Comparison of ENCODE assay signal across 1 cellular context in the genomic region with DNA sequence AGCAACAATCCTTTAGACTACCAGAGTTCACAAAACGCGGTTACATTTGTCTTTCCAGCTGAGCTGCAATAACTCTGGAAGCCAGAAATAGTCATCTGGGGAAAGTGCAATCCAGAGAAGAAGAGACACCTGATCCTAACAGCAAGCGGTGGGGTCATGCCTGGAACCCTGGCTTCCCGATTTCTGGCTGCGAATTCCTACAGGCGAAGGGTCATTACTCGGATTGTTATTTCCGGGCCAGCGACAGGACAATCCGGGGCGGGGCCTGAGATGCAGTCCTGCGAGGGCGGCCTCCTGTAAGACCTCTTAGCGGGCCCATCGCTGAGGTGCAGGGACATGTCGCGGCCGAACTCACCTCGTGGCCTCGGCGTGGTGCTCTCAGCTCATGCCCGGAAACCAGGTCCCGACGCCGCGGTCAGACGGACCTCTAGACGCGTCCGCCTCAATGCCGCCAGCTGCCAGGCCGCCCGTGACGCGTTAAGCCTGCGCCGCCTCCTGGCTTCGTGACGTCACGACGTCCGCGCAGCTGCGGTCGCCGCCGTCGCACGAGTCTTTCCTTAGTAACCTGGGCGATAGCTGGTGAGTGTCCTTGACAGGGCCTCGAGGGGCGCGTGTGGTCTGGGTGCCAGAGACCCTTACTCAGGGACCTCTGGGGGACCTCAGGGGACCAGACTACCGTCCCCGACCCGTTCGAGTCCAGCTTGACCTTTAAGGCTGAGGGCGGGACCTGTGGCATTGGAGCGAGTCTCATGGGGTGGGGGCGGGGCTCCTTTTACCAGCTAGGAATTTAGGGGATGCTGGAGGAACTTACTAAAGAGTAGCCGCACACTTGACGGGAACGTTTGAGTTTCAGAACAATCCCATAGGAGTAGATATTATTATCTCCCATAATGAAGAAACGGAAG.
TF ChIP-seq lines count a peak whose summit lies in the region.

A gene with protein sequence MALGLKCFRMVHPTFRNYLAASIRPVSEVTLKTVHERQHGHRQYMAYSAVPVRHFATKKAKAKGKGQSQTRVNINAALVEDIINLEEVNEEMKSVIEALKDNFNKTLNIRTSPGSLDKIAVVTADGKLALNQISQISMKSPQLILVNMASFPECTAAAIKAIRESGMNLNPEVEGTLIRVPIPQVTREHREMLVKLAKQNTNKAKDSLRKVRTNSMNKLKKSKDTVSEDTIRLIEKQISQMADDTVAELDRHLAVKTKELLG (plus strand): TSS at position 523 of the 905 bp plus-strand sequence. CDS start 6,010 bp downstream, outside the sequence.
A gene with protein sequence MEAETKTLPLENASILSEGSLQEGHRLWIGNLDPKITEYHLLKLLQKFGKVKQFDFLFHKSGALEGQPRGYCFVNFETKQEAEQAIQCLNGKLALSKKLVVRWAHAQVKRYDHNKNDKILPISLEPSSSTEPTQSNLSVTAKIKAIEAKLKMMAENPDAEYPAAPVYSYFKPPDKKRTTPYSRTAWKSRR (minus strand): TSS at position 481 of the 905 bp plus-strand sequence. CDS start 3,348 bp downstream, outside the sequence.

TF ChIP-seq in GM12878, 131 proteins besides CTCF, POLR2A, EP300 and RAD21 (continued from another document and continues in another):
- TF ChIP-seq, protein P1, sequence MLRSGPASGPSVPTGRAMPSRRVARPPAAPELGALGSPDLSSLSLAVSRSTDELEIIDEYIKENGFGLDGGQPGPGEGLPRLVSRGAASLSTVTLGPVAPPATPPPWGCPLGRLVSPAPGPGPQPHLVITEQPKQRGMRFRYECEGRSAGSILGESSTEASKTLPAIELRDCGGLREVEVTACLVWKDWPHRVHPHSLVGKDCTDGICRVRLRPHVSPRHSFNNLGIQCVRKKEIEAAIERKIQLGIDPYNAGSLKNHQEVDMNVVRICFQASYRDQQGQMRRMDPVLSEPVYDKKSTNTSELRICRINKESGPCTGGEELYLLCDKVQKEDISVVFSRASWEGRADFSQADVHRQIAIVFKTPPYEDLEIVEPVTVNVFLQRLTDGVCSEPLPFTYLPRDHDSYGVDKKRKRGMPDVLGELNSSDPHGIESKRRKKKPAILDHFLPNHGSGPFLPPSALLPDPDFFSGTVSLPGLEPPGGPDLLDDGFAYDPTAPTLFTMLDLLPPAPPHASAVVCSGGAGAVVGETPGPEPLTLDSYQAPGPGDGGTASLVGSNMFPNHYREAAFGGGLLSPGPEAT (IDR thresholded peaks at IDR 0.05; ENCODE audit: low read depth), result peak; percentile 57; the same call in 1 of the 2 replicates
- TF ChIP-seq, protein P2, sequence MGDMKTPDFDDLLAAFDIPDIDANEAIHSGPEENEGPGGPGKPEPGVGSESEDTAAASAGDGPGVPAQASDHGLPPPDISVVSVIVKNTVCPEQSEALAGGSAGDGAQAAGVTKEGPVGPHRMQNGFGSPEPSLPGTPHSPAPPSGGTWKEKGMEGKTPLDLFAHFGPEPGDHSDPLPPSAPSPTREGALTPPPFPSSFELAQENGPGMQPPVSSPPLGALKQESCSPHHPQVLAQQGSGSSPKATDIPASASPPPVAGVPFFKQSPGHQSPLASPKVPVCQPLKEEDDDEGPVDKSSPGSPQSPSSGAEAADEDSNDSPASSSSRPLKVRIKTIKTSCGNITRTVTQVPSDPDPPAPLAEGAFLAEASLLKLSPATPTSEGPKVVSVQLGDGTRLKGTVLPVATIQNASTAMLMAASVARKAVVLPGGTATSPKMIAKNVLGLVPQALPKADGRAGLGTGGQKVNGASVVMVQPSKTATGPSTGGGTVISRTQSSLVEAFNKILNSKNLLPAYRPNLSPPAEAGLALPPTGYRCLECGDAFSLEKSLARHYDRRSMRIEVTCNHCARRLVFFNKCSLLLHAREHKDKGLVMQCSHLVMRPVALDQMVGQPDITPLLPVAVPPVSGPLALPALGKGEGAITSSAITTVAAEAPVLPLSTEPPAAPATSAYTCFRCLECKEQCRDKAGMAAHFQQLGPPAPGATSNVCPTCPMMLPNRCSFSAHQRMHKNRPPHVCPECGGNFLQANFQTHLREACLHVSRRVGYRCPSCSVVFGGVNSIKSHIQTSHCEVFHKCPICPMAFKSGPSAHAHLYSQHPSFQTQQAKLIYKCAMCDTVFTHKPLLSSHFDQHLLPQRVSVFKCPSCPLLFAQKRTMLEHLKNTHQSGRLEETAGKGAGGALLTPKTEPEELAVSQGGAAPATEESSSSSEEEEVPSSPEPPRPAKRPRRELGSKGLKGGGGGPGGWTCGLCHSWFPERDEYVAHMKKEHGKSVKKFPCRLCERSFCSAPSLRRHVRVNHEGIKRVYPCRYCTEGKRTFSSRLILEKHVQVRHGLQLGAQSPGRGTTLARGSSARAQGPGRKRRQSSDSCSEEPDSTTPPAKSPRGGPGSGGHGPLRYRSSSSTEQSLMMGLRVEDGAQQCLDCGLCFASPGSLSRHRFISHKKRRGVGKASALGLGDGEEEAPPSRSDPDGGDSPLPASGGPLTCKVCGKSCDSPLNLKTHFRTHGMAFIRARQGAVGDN (IDR thresholded peaks at IDR 0.05), result peak; percentile 93
- no peak for TF ChIP-seq HDAC6 (IDR thresholded peaks at IDR 0.05; ENCODE audit: unreplicated experiment)
- TF ChIP-seq, protein P3, sequence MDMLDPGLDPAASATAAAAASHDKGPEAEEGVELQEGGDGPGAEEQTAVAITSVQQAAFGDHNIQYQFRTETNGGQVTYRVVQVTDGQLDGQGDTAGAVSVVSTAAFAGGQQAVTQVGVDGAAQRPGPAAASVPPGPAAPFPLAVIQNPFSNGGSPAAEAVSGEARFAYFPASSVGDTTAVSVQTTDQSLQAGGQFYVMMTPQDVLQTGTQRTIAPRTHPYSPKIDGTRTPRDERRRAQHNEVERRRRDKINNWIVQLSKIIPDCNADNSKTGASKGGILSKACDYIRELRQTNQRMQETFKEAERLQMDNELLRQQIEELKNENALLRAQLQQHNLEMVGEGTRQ (IDR thresholded peaks at IDR 0.05; ENCODE audit: borderline replicate concordance, low read depth, low read length), result no peak
- TF ChIP-seq EZH2 (IDR thresholded peaks at IDR 0.05; ENCODE audit: borderline replicate concordance, control insufficient read depth, low read depth, low read length), result no peak
- no peak for TF ChIP-seq RAD51 (IDR thresholded peaks at IDR 0.05)
- TF ChIP-seq, protein P4, sequence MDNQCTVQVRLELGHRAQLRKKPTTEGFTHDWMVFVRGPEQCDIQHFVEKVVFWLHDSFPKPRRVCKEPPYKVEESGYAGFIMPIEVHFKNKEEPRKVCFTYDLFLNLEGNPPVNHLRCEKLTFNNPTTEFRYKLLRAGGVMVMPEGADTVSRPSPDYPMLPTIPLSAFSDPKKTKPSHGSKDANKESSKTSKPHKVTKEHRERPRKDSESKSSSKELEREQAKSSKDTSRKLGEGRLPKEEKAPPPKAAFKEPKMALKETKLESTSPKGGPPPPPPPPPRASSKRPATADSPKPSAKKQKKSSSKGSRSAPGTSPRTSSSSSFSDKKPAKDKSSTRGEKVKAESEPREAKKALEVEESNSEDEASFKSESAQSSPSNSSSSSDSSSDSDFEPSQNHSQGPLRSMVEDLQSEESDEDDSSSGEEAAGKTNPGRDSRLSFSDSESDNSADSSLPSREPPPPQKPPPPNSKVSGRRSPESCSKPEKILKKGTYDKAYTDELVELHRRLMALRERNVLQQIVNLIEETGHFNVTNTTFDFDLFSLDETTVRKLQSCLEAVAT (IDR thresholded peaks at IDR 0.05), result 0 out of 2 replicates have a peak, but pooled peaks have one; percentile 15
- no peak for TF ChIP-seq HDAC2 (IDR thresholded peaks at IDR 0.05)
- peak; percentile 81 for TF ChIP-seq SIN3A (IDR thresholded peaks at IDR 0.05; ENCODE audit: low read depth, low read length)
- TF ChIP-seq KDM1A (IDR thresholded peaks at IDR 0.05; ENCODE audit: borderline replicate concordance), result no peak
- peak; percentile 69 for TF ChIP-seq HCFC1 (IDR thresholded peaks at IDR 0.05; ENCODE audit: low read length)
- TF ChIP-seq, protein P5, sequence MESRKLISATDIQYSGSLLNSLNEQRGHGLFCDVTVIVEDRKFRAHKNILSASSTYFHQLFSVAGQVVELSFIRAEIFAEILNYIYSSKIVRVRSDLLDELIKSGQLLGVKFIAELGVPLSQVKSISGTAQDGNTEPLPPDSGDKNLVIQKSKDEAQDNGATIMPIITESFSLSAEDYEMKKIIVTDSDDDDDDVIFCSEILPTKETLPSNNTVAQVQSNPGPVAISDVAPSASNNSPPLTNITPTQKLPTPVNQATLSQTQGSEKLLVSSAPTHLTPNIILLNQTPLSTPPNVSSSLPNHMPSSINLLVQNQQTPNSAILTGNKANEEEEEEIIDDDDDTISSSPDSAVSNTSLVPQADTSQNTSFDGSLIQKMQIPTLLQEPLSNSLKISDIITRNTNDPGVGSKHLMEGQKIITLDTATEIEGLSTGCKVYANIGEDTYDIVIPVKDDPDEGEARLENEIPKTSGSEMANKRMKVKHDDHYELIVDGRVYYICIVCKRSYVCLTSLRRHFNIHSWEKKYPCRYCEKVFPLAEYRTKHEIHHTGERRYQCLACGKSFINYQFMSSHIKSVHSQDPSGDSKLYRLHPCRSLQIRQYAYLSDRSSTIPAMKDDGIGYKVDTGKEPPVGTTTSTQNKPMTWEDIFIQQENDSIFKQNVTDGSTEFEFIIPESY (IDR thresholded peaks at IDR 0.05), result no peak
- no peak for TF ChIP-seq ZNF274 (IDR thresholded peaks at IDR 0.05; ENCODE audit: insufficient read depth, insufficient read length)
- no peak for TF ChIP-seq CEBPB (IDR thresholded peaks at IDR 0.05; ENCODE audit: borderline replicate concordance in 1 of 2, low read depth in 2 of 2, low read length in 2 of 2)
- TF ChIP-seq DPF2 (IDR thresholded peaks at IDR 0.05), result peak; percentile 77
- TF ChIP-seq ZSCAN29 (IDR thresholded peaks at IDR 0.05), result peak; percentile 78; the same call in 1 of the 2 replicates
- TF ChIP-seq ASH2L (IDR thresholded peaks at IDR 0.05; ENCODE audit: borderline replicate concordance, low read depth), result no peak
- TF ChIP-seq, protein P6, sequence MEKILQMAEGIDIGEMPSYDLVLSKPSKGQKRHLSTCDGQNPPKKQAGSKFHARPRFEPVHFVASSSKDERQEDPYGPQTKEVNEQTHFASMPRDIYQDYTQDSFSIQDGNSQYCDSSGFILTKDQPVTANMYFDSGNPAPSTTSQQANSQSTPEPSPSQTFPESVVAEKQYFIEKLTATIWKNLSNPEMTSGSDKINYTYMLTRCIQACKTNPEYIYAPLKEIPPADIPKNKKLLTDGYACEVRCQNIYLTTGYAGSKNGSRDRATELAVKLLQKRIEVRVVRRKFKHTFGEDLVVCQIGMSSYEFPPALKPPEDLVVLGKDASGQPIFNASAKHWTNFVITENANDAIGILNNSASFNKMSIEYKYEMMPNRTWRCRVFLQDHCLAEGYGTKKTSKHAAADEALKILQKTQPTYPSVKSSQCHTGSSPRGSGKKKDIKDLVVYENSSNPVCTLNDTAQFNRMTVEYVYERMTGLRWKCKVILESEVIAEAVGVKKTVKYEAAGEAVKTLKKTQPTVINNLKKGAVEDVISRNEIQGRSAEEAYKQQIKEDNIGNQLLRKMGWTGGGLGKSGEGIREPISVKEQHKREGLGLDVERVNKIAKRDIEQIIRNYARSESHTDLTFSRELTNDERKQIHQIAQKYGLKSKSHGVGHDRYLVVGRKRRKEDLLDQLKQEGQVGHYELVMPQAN (conservative IDR thresholded peaks at IDR 0.05), result peak; percentile 93
- TF ChIP-seq PML (IDR thresholded peaks at IDR 0.05; ENCODE audit: low read length), result peak; percentile 80; the same call in 1 of the 2 replicates
- TF ChIP-seq, protein P7, sequence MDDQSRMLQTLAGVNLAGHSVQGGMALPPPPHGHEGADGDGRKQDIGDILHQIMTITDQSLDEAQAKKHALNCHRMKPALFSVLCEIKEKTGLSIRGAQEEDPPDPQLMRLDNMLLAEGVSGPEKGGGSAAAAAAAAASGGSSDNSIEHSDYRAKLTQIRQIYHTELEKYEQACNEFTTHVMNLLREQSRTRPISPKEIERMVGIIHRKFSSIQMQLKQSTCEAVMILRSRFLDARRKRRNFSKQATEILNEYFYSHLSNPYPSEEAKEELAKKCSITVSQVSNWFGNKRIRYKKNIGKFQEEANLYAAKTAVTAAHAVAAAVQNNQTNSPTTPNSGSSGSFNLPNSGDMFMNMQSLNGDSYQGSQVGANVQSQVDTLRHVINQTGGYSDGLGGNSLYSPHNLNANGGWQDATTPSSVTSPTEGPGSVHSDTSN (IDR thresholded peaks at IDR 0.05; ENCODE audit: insufficient replicate concordance, low read depth, low read length), result peak; percentile 28
- TF ChIP-seq, protein P8, sequence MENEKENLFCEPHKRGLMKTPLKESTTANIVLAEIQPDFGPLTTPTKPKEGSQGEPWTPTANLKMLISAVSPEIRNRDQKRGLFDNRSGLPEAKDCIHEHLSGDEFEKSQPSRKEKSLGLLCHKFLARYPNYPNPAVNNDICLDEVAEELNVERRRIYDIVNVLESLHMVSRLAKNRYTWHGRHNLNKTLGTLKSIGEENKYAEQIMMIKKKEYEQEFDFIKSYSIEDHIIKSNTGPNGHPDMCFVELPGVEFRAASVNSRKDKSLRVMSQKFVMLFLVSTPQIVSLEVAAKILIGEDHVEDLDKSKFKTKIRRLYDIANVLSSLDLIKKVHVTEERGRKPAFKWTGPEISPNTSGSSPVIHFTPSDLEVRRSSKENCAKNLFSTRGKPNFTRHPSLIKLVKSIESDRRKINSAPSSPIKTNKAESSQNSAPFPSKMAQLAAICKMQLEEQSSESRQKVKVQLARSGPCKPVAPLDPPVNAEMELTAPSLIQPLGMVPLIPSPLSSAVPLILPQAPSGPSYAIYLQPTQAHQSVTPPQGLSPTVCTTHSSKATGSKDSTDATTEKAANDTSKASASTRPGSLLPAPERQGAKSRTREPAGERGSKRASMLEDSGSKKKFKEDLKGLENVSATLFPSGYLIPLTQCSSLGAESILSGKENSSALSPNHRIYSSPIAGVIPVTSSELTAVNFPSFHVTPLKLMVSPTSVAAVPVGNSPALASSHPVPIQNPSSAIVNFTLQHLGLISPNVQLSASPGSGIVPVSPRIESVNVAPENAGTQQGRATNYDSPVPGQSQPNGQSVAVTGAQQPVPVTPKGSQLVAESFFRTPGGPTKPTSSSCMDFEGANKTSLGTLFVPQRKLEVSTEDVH (IDR thresholded peaks at IDR 0.05; ENCODE audit: low read depth, partially characterized antibody), result no peak
- peak; percentile 84 for TF ChIP-seq TCF12 (IDR thresholded peaks at IDR 0.05; ENCODE audit: low read depth, low read length)
- no peak for TF ChIP-seq NFXL1 (IDR thresholded peaks at IDR 0.05; ENCODE audit: borderline replicate concordance)
- TF ChIP-seq NR2C1 (IDR thresholded peaks at IDR 0.05), result peak; percentile 73; the same call in 1 of the 2 replicates
- peak; percentile 88 for TF ChIP-seq IKZF1 (conservative IDR thresholded peaks at IDR 0.05)
- TF ChIP-seq NRF1 (conservative IDR thresholded peaks at IDR 0.05; ENCODE audit: low read depth, low read length), result no peak
